In the genomic region with DNA sequence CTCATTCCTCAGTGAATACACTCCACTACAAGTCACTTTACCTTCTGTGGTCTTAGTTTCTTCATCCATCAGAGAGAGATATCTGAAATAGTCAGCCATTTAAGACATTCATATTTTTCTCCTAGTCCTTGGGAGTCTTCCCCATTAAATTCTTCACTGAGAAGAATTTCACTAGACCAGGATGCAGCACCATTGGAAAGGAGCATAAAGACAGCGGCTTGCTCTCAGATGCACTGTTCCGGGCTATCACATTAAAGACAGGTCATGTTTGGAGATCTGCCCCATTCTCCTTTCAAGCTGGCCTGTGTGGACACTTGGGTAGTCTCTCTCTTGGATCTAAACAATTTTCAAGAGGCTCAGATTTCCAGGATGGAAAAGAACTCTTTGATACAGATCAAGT, we compare ENCODE assay signal across 17 cellular contexts. TPM values are rescaled to one million over a fixed set of nuclear protein-coding genes. Genes with fewer than 3 reads are reported as not detected.
DNase-seq lines count a peak whose midpoint lies in the region; TF ChIP-seq lines count a peak whose summit lies in the region.
"Had no signal": no experiment of that assay in that cellular context is flagged by ENCODE, and none has a peak within 500 bp of the region (broad histone marks: within the 10 kb centered on the region; RNA-seq: fewer than 3 reads in every experiment).

No MANE protein-coding gene starts in this region.

- TF ChIP-seq CTCF in prostate gland (IDR thresholded peaks at IDR 0.05) = no peak

- intact Hi-C loops in prostate gland (cut with DNase I) = no loop called here

- H3K4me1 ChIP-seq in GM23248 (ENCODE audit: insufficient read depth) (peaks cover 13% of the 10 kb centered on the region), prostate gland (replicated peaks) (no peaks in the 10 kb centered on the region)

- no peak for DNase-seq in GM23248
- no peak for DNase-seq in SK-N-MC (ENCODE audit: low read depth, low spot score)
- DNase-seq in glomerular visceral epithelial cell (ENCODE audit: extremely low spot score) = peak; percentile 2
- DNase-seq in renal cortical epithelial cell (ENCODE audit: low read depth) = peak; percentile 5
- no peak for DNase-seq in foreskin melanocyte
- no peak for DNase-seq in NCI-H1436 (lab: John Stamatoyannopoulos, UW)
- DNase-seq in stimulated activated CD8-positive, alpha-beta memory T cell treated with anti-CD3 and anti-CD28 coated beads, Interleukin-4, amount 100 ng/mL, for 48 hours = no peak
- DNase-seq in prostate gland (ENCODE audit: low spot score) = no peak
- DNase-seq: activated CD4-positive, CD25-positive, alpha-beta regulatory T cell; activated CD8-positive, alpha-beta T cell treated with anti-CD3 and anti-CD28 coated beads for 36 hours; activated naive CD4-positive, alpha-beta T cell treated with anti-CD3 and anti-CD28 coated beads, Interleukin-2, amount 50 U/mL, for 16 hours; activated T-cell treated with anti-CD3 and anti-CD28 coated beads, Interleukin-2, amount 50 U/mL, for 4 hours; COR-L47; NCI-H1930; NCI-H510A; stimulated activated naive CD8-positive, alpha-beta T cell treated with anti-CD3 and anti-CD28 coated beads, Interleukin-15, Interleukin-2, amounts not matched to agents 100 U/mL and 50 U/mL, for 24 hours had no signal

- H3K36me3 ChIP-seq in GM23248 (ENCODE audit: low read depth) (no peaks in the 10 kb centered on the region), SK-N-MC (ENCODE audit: insufficient read depth, low read length) (no peaks in the 10 kb centered on the region), prostate gland (no peaks in the 10 kb centered on the region)

- peak overlapping the region; percentile 24 for H3K4me2 ChIP-seq in GM23248 (ENCODE audit: unreplicated experiment)

- H3K27me3 ChIP-seq in GM23248 (replicated peaks; ENCODE audit: insufficient read depth) = no peaks in the 10 kb centered on the region
- no peaks in the 10 kb centered on the region for H3K27me3 ChIP-seq in prostate gland (replicated peaks; ENCODE audit: insufficient read depth)

- H3K27ac ChIP-seq in GM23248 (no peak overlapping the region), SK-N-MC (peak overlapping the region; percentile 75), prostate gland (peak overlapping the region in 1 of 2 donors; percentile 52)
- H3K27ac ChIP-seq: epithelial cell of prostate had no signal

- no peaks in the 10 kb centered on the region for H4K20me1 ChIP-seq in GM23248 (ENCODE audit: insufficient read depth)

- H3K9me3 ChIP-seq in GM23248 (ENCODE audit: low read depth) (no peaks in the 10 kb centered on the region), SK-N-MC (ENCODE audit: low read depth, low read length) (no peaks in the 10 kb centered on the region), prostate gland (no peaks in the 10 kb centered on the region)

- no peak for TF ChIP-seq POLR2A in prostate gland (IDR thresholded peaks at IDR 0.05)

- in situ Hi-C loops in GM23248 (cut with MboI) = no loop called here

- H3K4me3 ChIP-seq in GM23248 (no peak overlapping the region), SK-N-MC (peak overlapping the region; percentile 65), prostate gland (no peak overlapping the region)

- H3F3A ChIP-seq in GM23248 (ENCODE audit: insufficient read depth) = peaks cover 5% of the 10 kb centered on the region; the same call in 1 of the 2 replicates

- H3K9me2 ChIP-seq in GM23248 (ENCODE audit: insufficient read depth) = no peaks in the 10 kb centered on the region

- peak overlapping the region; percentile 60; the same call in 1 of the 2 replicates for H2AFZ ChIP-seq in GM23248

- H3K9ac ChIP-seq in GM23248 (no peak overlapping the region), SK-N-MC (ENCODE audit: insufficient read length) (no peak overlapping the region)

- no peaks in the 10 kb centered on the region for H3K79me2 ChIP-seq in GM23248 (ENCODE audit: insufficient read depth)

- WGBS in GM23248 (ENCODE audit: low coverage in 1 of 2, low lambda C conversion rate in 2 of 2, missing lambda C conversion rate in 2 of 2), 2 experiments = 75 to 76% methylated on average over 2 of the region's 2 CpGs
- 52% methylated on average over 2 of the region's 2 CpGs for WGBS in prostate gland

RNA-seq across cellular contexts. Expression of gene ARID5B, which starts 32.2 kb away (rescaled TPM):
- total RNA-seq in GM23248 (2014; rRNA removed; shearing (Covaris generic)) = 56.7 and 60.6 TPM in 2 replicates
- polyA plus RNA-seq in GM23248 (2016; fragmentation: Nextera tagmentation; extraction: Ambion mirVana) = 76.8 and 78.8 TPM in 2 replicates
- total RNA-seq in renal cortical epithelial cell = 12.2 and 53.9 TPM in 2 replicates
- total RNA-seq in prostate gland = 10 to 100 TPM; 67.9 to 90.1 TPM

Comparison
In these comparisons a context has a peak if more than half of its experiments do, and no peak if none do; other contexts are left out.
1. DNase-seq: peak in glomerular visceral epithelial cell (single experiment) and renal cortical epithelial cell (single experiment); none in GM23248 (single experiment), SK-N-MC (single experiment), foreskin melanocyte (single experiment), NCI-H1436 (single experiment), stimulated activated CD8-positive, alpha-beta memory T cell treated with anti-CD3 and anti-CD28 coated beads, Interleukin-4, amount 100 ng/mL, for 48 hours (single experiment) and prostate gland (single experiment).